In the genomic region with DNA sequence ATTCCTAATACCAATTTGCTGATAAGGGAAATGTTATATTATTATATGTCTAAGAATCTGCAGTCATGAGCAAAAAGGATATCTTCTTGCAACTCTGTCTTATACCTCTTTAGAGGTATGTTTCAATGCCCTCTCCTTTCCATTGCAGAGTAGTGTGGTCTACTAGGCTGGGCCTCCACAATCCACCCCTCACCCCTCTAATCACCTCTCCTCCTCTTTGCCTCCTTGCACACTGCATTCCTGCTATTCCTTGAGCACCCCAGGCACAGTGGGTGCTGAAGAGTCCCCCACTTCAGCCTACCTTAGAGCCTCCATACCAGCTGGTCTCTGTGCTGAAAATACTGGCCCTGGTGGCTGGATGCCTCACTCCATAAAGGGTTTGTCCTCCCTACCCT, we compare ENCODE assay signal across 1 cellular context.
TF ChIP-seq lines count a peak whose summit lies in the region.

No MANE protein-coding gene starts in this region.

TF ChIP-seq in GM23338, 12 proteins besides CTCF, POLR2A, EP300 and RAD21 (continued from another document):
- TF ChIP-seq, protein P1, sequence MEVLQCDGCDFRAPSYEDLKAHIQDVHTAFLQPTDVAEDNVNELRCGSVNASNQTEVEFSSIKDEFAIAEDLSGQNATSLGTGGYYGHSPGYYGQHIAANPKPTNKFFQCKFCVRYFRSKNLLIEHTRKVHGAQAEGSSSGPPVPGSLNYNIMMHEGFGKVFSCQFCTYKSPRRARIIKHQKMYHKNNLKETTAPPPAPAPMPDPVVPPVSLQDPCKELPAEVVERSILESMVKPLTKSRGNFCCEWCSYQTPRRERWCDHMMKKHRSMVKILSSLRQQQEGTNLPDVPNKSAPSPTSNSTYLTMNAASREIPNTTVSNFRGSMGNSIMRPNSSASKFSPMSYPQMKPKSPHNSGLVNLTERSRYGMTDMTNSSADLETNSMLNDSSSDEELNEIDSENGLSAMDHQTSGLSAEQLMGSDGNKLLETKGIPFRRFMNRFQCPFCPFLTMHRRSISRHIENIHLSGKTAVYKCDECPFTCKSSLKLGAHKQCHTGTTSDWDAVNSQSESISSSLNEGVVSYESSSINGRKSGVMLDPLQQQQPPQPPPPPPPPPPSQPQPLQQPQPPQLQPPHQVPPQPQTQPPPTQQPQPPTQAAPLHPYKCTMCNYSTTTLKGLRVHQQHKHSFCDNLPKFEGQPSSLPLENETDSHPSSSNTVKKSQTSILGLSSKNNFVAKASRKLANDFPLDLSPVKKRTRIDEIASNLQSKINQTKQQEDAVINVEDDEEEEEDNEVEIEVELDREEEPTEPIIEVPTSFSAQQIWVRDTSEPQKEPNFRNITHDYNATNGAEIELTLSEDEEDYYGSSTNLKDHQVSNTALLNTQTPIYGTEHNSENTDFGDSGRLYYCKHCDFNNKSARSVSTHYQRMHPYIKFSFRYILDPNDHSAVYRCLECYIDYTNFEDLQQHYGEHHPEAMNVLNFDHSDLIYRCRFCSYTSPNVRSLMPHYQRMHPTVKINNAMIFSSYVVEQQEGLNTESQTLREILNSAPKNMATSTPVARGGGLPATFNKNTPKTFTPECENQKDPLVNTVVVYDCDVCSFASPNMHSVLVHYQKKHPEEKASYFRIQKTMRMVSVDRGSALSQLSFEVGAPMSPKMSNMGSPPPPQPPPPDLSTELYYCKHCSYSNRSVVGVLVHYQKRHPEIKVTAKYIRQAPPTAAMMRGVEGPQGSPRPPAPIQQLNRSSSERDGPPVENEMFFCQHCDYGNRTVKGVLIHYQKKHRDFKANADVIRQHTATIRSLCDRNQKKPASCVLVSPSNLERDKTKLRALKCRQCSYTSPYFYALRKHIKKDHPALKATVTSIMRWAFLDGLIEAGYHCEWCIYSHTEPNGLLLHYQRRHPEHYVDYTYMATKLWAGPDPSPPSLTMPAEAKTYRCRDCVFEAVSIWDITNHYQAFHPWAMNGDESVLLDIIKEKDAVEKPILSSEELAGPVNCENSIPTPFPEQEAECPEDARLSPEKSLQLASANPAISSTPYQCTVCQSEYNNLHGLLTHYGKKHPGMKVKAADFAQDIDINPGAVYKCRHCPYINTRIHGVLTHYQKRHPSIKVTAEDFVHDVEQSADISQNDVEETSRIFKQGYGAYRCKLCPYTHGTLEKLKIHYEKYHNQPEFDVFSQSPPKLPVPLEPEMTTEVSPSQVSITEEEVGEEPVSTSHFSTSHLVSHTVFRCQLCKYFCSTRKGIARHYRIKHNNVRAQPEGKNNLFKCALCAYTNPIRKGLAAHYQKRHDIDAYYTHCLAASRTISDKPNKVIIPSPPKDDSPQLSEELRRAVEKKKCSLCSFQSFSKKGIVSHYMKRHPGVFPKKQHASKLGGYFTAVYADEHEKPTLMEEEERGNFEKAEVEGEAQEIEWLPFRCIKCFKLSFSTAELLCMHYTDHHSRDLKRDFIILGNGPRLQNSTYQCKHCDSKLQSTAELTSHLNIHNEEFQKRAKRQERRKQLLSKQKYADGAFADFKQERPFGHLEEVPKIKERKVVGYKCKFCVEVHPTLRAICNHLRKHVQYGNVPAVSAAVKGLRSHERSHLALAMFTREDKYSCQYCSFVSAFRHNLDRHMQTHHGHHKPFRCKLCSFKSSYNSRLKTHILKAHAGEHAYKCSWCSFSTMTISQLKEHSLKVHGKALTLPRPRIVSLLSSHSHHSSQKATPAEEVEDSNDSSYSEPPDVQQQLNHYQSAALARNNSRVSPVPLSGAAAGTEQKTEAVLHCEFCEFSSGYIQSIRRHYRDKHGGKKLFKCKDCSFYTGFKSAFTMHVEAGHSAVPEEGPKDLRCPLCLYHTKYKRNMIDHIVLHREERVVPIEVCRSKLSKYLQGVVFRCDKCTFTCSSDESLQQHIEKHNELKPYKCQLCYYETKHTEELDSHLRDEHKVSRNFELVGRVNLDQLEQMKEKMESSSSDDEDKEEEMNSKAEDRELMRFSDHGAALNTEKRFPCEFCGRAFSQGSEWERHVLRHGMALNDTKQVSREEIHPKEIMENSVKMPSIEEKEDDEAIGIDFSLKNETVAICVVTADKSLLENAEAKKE (CRISPR knock-in tag; IDR thresholded peaks at IDR 0.05): no peak
- TF ChIP-seq ZNF331 (CRISPR knock-in tag; IDR thresholded peaks at IDR 0.05; ENCODE audit: low read depth) (no peak), EZH2phosphoT487 (IDR thresholded peaks at IDR 0.05; ENCODE audit: unreplicated experiment) (no peak), JUNB (IDR thresholded peaks at IDR 0.05; ENCODE audit: unreplicated experiment) (no peak), EZH2 (IDR thresholded peaks at IDR 0.05; ENCODE audit: low read depth, unreplicated experiment) (no peak)
